29 cellular contexts compared by ENCODE assay signal in genomic region chr3:64681827-64682226, GRCh38. TPM values are rescaled to one million over a fixed set of nuclear protein-coding genes. Genes with fewer than 3 reads are reported as not detected.
"Had no signal": no experiment of that assay in that cellular context is flagged by ENCODE, and none has a peak within 500 bp of the region (broad histone marks: within the 10 kb centered on the region; RNA-seq: fewer than 3 reads in every experiment).

No MANE protein-coding gene starts in this region.

- H3K27me3 ChIP-seq: ovary, testis, tibial artery had no signal

- H3K27ac ChIP-seq: dorsolateral prefrontal cortex, esophagus squamous epithelium, left lung, ovary, psoas muscle, skin epidermis, spleen, testis had no signal

- H3K4me3 Mint-ChIP-seq: mesothelial cell of epicardium; naive B cell; natural killer cell treated with Interleukin-12 subunit alpha and Interleukin-12 subunit beta and Interleukin-15 and Interleukin-18, amount 100 ng/mL, for 72 hours; stimulated activated memory B cell treated with anti-CD40 and anti-IgM and Interleukin-4, amounts not matched to agents 10 μg/mL and 1 μg/mL and 100 μg/mL, for 72 hours; type B pancreatic cell had no signal

- H3K27ac Mint-ChIP-seq: mesothelial cell of epicardium; naive B cell; natural killer cell treated with Interleukin-12 subunit alpha and Interleukin-12 subunit beta and Interleukin-15 and Interleukin-18, amount 100 ng/mL, for 72 hours; stimulated activated memory B cell treated with anti-CD40 and anti-IgM and Interleukin-4, amounts not matched to agents 10 μg/mL and 1 μg/mL and 100 μg/mL, for 72 hours; type B pancreatic cell had no signal

- H3K36me3 Mint-ChIP-seq: natural killer cell treated with Interleukin-12 subunit alpha and Interleukin-12 subunit beta and Interleukin-15 and Interleukin-18, amount 100 ng/mL, for 72 hours; stimulated activated memory B cell treated with anti-CD40 and anti-IgM and Interleukin-4, amounts not matched to agents 10 μg/mL and 1 μg/mL and 100 μg/mL, for 72 hours had no signal

- H3K36me3 ChIP-seq: ovary had no signal

- H3K9me3 Mint-ChIP-seq: mesothelial cell of epicardium, type B pancreatic cell had no signal

- H3K4me3 ChIP-seq: dorsolateral prefrontal cortex, esophagus squamous epithelium, left lung, mucosa of descending colon, ovary, psoas muscle, skin epidermis, spleen, testis, tibial artery had no signal

- DNase-seq: dorsolateral prefrontal cortex; effector CD4-positive, alpha-beta T cell; erythroblast; esophagus squamous epithelium; foreskin melanocyte; glutamatergic neuron; heart right ventricle; hippocampal formation; kidney; left cardiac atrium; left lung; mesenchymal stem cell; mucosa of descending colon; naive B cell; nucleus accumbens; ovary; psoas muscle; right cardiac atrium; spleen; stimulated activated CD4-positive, alpha-beta T cell treated with anti-CD3 and anti-CD28 coated beads, Interleukin-4, amount 100 ng/mL, for 4 hours; stimulated activated naive CD8-positive, alpha-beta T cell treated with anti-CD3 and anti-CD28 coated beads, Interleukin-15, Interleukin-2, amounts not matched to agents 100 U/mL and 50 U/mL, for 24 hours; substantia nigra; testis; tibial artery had no signal

- H3K9me3 ChIP-seq: esophagus squamous epithelium, heart right ventricle, left lung, mucosa of descending colon, ovary, psoas muscle, spleen, testis, tibial artery had no signal

- ATAC-seq: heart right ventricle; left cardiac atrium; left lung; mucosa of descending colon; natural killer cell treated with Interleukin-12 subunit alpha and Interleukin-12 subunit beta and Interleukin-15 and Interleukin-18, amount 100 ng/mL, for 72 hours; psoas muscle; right cardiac atrium; stimulated activated memory B cell treated with anti-CD40 and anti-IgM and Interleukin-4, amounts not matched to agents 10 μg/mL and 1 μg/mL and 100 μg/mL, for 72 hours; stimulated activated naive CD8-positive, alpha-beta T cell treated with anti-CD3 and anti-CD28 coated beads, Interleukin-15, Interleukin-2, amounts not matched to agents 100 U/mL and 50 U/mL, for 24 hours had no signal

RNA-seq across cellular contexts. Expression of gene ADAMTS9, which starts 6.0 kb away (rescaled TPM):
- total RNA-seq: natural killer cell treated with Interleukin-12 subunit alpha and Interleukin-12 subunit beta and Interleukin-15 and Interleukin-18, amount 100 ng/mL, for 72 hours had no signal
